In the genomic region with DNA sequence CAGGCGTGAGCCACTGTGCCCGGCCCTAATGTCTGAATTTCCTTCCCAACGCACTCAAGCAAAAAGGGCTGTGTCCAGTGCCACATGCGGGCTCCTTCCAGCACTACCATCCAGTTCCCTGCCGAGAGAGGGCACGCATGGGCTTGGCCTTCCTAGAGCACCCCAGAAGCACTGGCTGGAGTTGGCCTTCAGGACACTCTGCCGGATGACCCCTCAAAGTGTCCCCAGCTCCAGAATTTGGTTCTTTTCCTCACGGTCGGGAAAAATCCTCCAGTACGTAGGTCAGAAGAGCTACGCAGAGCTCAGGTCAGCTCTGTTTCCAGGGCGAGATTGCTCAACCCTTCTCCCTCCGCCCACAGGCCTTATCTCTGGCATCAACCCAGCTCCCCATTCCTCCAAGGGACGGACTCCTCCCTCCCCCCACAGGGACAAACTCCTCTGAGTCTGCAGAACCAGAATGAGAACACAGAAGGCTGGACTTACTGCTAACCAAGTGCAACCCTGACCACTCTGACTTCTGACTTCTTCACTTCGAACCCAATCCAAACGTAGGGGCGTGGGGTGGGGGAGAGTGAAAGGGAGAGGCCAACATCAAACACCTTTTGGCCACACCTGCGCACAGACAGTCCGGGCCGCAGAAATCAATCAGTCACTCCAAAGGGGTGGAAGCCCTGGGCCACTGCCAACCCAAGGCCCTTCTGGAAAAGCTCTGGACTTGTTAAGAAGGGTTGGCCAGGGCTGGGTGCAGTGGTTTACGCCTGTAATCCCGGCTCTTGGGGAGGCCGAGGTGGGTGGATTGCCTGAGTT, we compare ENCODE assay signal across 1 cellular context.
TF ChIP-seq lines count a peak whose summit lies in the region.

No MANE protein-coding gene starts in this region.

TF ChIP-seq in HepG2, 621 proteins besides CTCF, POLR2A, EP300 and RAD21 (continued from another document and continues in another):
- TF ChIP-seq, protein P1, sequence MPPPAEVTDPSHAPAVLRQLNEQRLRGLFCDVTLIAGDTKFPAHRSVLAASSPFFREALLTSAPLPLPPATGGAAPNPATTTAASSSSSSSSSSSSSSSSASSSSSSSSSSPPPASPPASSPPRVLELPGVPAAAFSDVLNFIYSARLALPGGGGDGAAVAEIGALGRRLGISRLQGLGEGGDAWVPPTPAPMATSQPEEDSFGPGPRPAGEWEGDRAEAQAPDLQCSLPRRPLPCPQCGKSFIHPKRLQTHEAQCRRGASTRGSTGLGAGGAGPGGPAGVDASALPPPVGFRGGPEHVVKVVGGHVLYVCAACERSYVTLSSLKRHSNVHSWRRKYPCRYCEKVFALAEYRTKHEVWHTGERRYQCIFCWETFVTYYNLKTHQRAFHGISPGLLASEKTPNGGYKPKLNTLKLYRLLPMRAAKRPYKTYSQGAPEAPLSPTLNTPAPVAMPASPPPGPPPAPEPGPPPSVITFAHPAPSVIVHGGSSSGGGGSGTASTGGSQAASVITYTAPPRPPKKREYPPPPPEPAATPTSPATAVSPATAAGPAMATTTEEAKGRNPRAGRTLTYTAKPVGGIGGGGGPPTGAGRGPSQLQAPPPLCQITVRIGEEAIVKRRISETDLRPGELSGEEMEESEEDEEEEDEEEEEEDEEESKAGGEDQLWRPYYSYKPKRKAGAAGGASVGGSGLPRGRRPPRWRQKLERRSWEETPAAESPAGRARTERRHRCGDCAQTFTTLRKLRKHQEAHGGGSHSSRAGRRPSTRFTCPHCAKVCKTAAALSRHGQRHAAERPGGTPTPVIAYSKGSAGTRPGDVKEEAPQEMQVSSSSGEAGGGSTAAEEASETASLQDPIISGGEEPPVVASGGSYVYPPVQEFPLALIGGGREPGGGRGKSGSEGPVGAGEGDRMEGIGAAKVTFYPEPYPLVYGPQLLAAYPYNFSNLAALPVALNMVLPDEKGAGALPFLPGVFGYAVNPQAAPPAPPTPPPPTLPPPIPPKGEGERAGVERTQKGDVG (CRISPR knock-in tag; IDR thresholded peaks at IDR 0.05; ENCODE audit: borderline replicate concordance) = peak; percentile 85
- TF ChIP-seq, protein P2, sequence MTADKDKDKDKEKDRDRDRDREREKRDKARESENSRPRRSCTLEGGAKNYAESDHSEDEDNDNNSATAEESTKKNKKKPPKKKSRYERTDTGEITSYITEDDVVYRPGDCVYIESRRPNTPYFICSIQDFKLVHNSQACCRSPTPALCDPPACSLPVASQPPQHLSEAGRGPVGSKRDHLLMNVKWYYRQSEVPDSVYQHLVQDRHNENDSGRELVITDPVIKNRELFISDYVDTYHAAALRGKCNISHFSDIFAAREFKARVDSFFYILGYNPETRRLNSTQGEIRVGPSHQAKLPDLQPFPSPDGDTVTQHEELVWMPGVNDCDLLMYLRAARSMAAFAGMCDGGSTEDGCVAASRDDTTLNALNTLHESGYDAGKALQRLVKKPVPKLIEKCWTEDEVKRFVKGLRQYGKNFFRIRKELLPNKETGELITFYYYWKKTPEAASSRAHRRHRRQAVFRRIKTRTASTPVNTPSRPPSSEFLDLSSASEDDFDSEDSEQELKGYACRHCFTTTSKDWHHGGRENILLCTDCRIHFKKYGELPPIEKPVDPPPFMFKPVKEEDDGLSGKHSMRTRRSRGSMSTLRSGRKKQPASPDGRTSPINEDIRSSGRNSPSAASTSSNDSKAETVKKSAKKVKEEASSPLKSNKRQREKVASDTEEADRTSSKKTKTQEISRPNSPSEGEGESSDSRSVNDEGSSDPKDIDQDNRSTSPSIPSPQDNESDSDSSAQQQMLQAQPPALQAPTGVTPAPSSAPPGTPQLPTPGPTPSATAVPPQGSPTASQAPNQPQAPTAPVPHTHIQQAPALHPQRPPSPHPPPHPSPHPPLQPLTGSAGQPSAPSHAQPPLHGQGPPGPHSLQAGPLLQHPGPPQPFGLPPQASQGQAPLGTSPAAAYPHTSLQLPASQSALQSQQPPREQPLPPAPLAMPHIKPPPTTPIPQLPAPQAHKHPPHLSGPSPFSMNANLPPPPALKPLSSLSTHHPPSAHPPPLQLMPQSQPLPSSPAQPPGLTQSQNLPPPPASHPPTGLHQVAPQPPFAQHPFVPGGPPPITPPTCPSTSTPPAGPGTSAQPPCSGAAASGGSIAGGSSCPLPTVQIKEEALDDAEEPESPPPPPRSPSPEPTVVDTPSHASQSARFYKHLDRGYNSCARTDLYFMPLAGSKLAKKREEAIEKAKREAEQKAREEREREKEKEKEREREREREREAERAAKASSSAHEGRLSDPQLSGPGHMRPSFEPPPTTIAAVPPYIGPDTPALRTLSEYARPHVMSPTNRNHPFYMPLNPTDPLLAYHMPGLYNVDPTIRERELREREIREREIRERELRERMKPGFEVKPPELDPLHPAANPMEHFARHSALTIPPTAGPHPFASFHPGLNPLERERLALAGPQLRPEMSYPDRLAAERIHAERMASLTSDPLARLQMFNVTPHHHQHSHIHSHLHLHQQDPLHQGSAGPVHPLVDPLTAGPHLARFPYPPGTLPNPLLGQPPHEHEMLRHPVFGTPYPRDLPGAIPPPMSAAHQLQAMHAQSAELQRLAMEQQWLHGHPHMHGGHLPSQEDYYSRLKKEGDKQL (CRISPR knock-in tag; IDR thresholded peaks at IDR 0.05; ENCODE audit: low read depth) = 0 out of 2 replicates have a peak, but pooled peaks have one; percentile 34
- TF ChIP-seq, protein P3, sequence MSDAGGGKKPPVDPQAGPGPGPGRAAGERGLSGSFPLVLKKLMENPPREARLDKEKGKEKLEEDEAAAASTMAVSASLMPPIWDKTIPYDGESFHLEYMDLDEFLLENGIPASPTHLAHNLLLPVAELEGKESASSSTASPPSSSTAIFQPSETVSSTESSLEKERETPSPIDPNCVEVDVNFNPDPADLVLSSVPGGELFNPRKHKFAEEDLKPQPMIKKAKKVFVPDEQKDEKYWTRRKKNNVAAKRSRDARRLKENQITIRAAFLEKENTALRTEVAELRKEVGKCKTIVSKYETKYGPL (CRISPR knock-in tag; IDR thresholded peaks at IDR 0.05) = no peak
- TF ChIP-seq ISL2 (CRISPR knock-in tag; IDR thresholded peaks at IDR 0.05) = peak; percentile 79; the same call in 1 of the 2 replicates
- peak; percentile 75 for TF ChIP-seq PHF5A (CRISPR knock-in tag; IDR thresholded peaks at IDR 0.05; ENCODE audit: low read depth, unreplicated experiment)
- TF ChIP-seq MED8 (CRISPR knock-in tag; IDR thresholded peaks at IDR 0.05; ENCODE audit: insufficient replicate concordance) = peak; percentile 66
- peak; percentile 66; the same call in 1 of the 2 replicates for TF ChIP-seq FOXJ3 (CRISPR knock-in tag; IDR thresholded peaks at IDR 0.05; ENCODE audit: borderline replicate concordance)
- TF ChIP-seq KLF15 (CRISPR knock-in tag; IDR thresholded peaks at IDR 0.05; ENCODE audit: borderline replicate concordance) = peak; percentile 84; the same call in 1 of the 2 replicates
- TF ChIP-seq MAFF (IDR thresholded peaks at IDR 0.05; ENCODE audit: low read depth, low read length) = no peak
- no peak for TF ChIP-seq TEAD2 (CRISPR knock-in tag; IDR thresholded peaks at IDR 0.05)
- peak; percentile 51 to 54; a peak in 2 of 4 replicates for TF ChIP-seq NR2F1 (CRISPR knock-in tag; IDR thresholded peaks at IDR 0.05)
- no peak for TF ChIP-seq FOXP1 (IDR thresholded peaks at IDR 0.05)
- TF ChIP-seq FOXP1 (CRISPR knock-in tag; IDR thresholded peaks at IDR 0.05) = peak; percentile 63; the same call in 1 of the 2 replicates
- TF ChIP-seq RAD51 (IDR thresholded peaks at IDR 0.05; ENCODE audit: borderline replicate concordance) = no peak
- TF ChIP-seq, protein P4, sequence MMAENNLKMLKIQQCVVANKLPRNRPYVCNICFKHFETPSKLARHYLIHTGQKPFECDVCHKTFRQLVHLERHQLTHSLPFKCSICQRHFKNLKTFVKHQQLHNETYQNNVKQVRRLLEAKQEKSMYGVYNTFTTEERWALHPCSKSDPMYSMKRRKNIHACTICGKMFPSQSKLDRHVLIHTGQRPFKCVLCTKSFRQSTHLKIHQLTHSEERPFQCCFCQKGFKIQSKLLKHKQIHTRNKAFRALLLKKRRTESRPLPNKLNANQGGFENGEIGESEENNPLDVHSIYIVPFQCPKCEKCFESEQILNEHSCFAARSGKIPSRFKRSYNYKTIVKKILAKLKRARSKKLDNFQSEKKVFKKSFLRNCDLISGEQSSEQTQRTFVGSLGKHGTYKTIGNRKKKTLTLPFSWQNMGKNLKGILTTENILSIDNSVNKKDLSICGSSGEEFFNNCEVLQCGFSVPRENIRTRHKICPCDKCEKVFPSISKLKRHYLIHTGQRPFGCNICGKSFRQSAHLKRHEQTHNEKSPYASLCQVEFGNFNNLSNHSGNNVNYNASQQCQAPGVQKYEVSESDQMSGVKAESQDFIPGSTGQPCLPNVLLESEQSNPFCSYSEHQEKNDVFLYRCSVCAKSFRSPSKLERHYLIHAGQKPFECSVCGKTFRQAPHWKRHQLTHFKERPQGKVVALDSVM (CRISPR knock-in tag; IDR thresholded peaks at IDR 0.05) = peak; percentile 35
- TF ChIP-seq HIVEP1 (CRISPR knock-in tag; IDR thresholded peaks at IDR 0.05) = peak; percentile 21; the same call in 1 of the 2 replicates
- TF ChIP-seq MED1 (CRISPR knock-in tag; IDR thresholded peaks at IDR 0.05) = peak; percentile 72
- no peak for TF ChIP-seq PLSCR1 (CRISPR knock-in tag; IDR thresholded peaks at IDR 0.05; ENCODE audit: borderline replicate concordance)
- TF ChIP-seq DR1 (CRISPR knock-in tag; IDR thresholded peaks at IDR 0.05) = peak; percentile 59; the same call in 1 of the 2 replicates
- TF ChIP-seq SALL2 (CRISPR knock-in tag; IDR thresholded peaks at IDR 0.05) = peak; percentile 84
- TF ChIP-seq ZNF432 (CRISPR knock-in tag; IDR thresholded peaks at IDR 0.05; ENCODE audit: borderline replicate concordance) = no peak
- no peak for TF ChIP-seq ZSCAN22 (CRISPR knock-in tag; IDR thresholded peaks at IDR 0.05)
- TF ChIP-seq KLF6 (CRISPR knock-in tag; IDR thresholded peaks at IDR 0.05) = peak; percentile 31; the same call in 1 of the 2 replicates
- TF ChIP-seq, protein P5, sequence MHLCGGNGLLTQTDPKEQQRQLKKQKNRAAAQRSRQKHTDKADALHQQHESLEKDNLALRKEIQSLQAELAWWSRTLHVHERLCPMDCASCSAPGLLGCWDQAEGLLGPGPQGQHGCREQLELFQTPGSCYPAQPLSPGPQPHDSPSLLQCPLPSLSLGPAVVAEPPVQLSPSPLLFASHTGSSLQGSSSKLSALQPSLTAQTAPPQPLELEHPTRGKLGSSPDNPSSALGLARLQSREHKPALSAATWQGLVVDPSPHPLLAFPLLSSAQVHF (CRISPR knock-in tag; IDR thresholded peaks at IDR 0.05) = no peak
- TF ChIP-seq E2F2 (CRISPR knock-in tag; IDR thresholded peaks at IDR 0.05; ENCODE audit: borderline replicate concordance) = peak; percentile 77; the same call in 1 of the 2 replicates
- TF ChIP-seq, protein P6, sequence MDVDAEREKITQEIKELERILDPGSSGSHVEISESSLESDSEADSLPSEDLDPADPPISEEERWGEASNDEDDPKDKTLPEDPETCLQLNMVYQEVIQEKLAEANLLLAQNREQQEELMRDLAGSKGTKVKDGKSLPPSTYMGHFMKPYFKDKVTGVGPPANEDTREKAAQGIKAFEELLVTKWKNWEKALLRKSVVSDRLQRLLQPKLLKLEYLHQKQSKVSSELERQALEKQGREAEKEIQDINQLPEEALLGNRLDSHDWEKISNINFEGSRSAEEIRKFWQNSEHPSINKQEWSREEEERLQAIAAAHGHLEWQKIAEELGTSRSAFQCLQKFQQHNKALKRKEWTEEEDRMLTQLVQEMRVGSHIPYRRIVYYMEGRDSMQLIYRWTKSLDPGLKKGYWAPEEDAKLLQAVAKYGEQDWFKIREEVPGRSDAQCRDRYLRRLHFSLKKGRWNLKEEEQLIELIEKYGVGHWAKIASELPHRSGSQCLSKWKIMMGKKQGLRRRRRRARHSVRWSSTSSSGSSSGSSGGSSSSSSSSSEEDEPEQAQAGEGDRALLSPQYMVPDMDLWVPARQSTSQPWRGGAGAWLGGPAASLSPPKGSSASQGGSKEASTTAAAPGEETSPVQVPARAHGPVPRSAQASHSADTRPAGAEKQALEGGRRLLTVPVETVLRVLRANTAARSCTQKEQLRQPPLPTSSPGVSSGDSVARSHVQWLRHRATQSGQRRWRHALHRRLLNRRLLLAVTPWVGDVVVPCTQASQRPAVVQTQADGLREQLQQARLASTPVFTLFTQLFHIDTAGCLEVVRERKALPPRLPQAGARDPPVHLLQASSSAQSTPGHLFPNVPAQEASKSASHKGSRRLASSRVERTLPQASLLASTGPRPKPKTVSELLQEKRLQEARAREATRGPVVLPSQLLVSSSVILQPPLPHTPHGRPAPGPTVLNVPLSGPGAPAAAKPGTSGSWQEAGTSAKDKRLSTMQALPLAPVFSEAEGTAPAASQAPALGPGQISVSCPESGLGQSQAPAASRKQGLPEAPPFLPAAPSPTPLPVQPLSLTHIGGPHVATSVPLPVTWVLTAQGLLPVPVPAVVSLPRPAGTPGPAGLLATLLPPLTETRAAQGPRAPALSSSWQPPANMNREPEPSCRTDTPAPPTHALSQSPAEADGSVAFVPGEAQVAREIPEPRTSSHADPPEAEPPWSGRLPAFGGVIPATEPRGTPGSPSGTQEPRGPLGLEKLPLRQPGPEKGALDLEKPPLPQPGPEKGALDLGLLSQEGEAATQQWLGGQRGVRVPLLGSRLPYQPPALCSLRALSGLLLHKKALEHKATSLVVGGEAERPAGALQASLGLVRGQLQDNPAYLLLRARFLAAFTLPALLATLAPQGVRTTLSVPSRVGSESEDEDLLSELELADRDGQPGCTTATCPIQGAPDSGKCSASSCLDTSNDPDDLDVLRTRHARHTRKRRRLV (CRISPR knock-in tag; IDR thresholded peaks at IDR 0.05) = no peak
- peak; percentile 56 for TF ChIP-seq ZNF644 (CRISPR knock-in tag; IDR thresholded peaks at IDR 0.05; ENCODE audit: low read depth)
- TF ChIP-seq ZNF557 (CRISPR knock-in tag; IDR thresholded peaks at IDR 0.05) = peak; percentile 93; the same call in 1 of the 2 replicates
- no peak for TF ChIP-seq SYNCRIP (IDR thresholded peaks at IDR 0.05; ENCODE audit: insufficient read depth, low read depth, low read length)
- peak; percentile 87 for TF ChIP-seq ZNF350 (CRISPR knock-in tag; IDR thresholded peaks at IDR 0.05; ENCODE audit: borderline replicate concordance, low read depth)
- 0 out of 2 replicates have a peak, but pooled peaks have one; percentile 24 for TF ChIP-seq ELF1 (CRISPR knock-in tag; IDR thresholded peaks at IDR 0.05)
